Comparison of ENCODE assay signal across 13 cellular contexts in the genomic region with DNA sequence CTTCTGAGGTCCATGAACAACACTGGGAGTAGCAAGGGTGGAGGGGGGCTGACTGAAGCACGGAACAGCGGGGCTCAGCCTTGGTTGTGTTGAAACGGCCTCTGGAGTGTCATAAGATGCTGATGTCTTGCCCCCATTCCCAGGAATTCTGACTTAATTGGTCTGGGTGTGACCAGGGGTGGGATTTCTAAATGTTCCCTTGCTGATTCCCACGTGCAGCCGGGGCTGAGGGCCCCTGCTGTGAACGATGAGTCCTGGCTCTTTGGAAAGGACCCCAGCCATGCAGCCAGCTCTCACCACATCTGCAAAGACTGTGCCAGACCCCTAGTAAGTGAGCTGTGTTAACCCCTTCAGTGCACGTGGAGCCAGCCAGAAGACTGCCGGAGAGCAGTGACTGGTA.
"Had no signal": no experiment of that assay in that cellular context is flagged by ENCODE, and none has a peak within 500 bp of the region (broad histone marks: within the 10 kb centered on the region; RNA-seq: fewer than 3 reads in every experiment).

No MANE protein-coding gene starts in this region.

- H3K36me3 ChIP-seq: ascending aorta, heart right ventricle, left ventricle myocardium inferior had no signal

- H3K27ac ChIP-seq: heart right ventricle, left ventricle myocardium inferior, testis, VCaP had no signal

- H3K4me3 ChIP-seq: ascending aorta, heart right ventricle, left ventricle myocardium inferior, testis had no signal

- ATAC-seq: activated CD4-positive, alpha-beta T cell treated with anti-CD3 and anti-CD28 coated beads for 36 hours; activated T-cell treated with anti-CD3 and anti-CD28 coated beads, Interleukin-2, amount 50 U/mL, for 72 hours; heart right ventricle; right cardiac atrium had no signal

- H3K9me3 ChIP-seq: ascending aorta, heart right ventricle, left ventricle myocardium inferior, testis had no signal

- H3K27me3 ChIP-seq: ascending aorta, heart right ventricle, testis had no signal

- DNase-seq: activated CD4-positive, alpha-beta memory T cell treated with anti-CD3 and anti-CD28 coated beads, Interleukin-2, amount 10 ng/mL, durations not matched to agents 7 days and 5 days; activated CD4-positive, alpha-beta T cell treated with anti-CD3 and anti-CD28 coated beads for 36 hours; activated naive CD8-positive, alpha-beta T cell treated with anti-CD3 and anti-CD28 coated beads, Interleukin-2, amount 10 ng/mL, durations not matched to agents 7 days and 5 days; activated T-cell treated with anti-CD3 and anti-CD28 coated beads, Interleukin-2, amount 50 U/mL, for 72 hours; heart right ventricle; kidney; left ventricle myocardium inferior; stimulated activated CD4-positive, alpha-beta T cell treated with anti-CD3 and anti-CD28 coated beads, Interleukin-12 subunit alpha, Interleukin-12 subunit beta, amount 100 ng/mL, for 4 hours; stimulated activated naive CD4-positive, alpha-beta T cell; testis had no signal
